ENCODE assay signal across 31 cellular contexts in the genomic region with DNA sequence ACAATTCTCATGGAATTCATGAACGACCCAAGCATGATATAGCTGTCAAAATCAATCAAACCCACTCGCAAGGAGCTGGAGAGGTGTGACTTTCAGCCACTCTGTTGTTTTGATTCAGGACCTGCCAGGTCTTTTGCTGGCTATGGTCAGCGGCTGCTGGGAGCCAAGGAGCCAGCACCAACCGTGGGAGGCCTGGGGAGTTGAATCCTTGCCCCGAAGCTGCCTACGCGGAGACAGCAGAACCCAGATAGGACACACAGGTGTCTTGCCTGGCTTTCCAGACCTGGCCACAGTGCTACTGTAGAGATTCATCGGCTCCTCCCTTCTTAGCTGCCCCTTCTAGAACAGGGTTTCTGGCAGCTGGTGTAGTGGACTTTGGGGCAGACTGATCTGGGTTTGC.
"Had no signal": no experiment of that assay in that cellular context is flagged by ENCODE, and none has a peak within 500 bp of the region (broad histone marks: within the 10 kb centered on the region; RNA-seq: fewer than 3 reads in every experiment).

No MANE protein-coding gene starts in this region.

- ATAC-seq: activated naive CD4-positive, alpha-beta T cell treated with anti-CD3 and anti-CD28 coated beads, Interleukin-2, amount 50 U/mL, for 72 hours; activated T-cell treated with anti-CD3 and anti-CD28 coated beads, Interleukin-2, amount 50 U/mL, for 4 hours; body of pancreas; SK-N-SH treated with all-trans-retinoic acid at 6 μM for 48 hours had no signal

- DNase-seq: activated B cell treated with CpG ODN at 0.5 μM for 24 hours; activated CD4-positive, alpha-beta memory T cell treated with anti-CD3 and anti-CD28 coated beads for 36 hours; activated CD4-positive, alpha-beta T cell treated with anti-CD3 and anti-CD28 coated beads for 4 hours; activated CD4-positive, alpha-beta T cell treated with anti-CD3 and anti-CD28 coated beads, Interleukin-2, amount 50 U/mL, for 1 hour; activated CD4-positive, CD25-positive, alpha-beta regulatory T cell treated with anti-CD3 and anti-CD28 coated beads, Interleukin-2, amount 50 U/mL, for 72 hours; activated CD8-positive, alpha-beta memory T cell treated with anti-CD3 and anti-CD28 coated beads, Interleukin-2, amount 50 U/mL, for 4 hours; activated gamma-delta T cell treated with Interleukin-2 at 50 U/mL for 16 hours; activated naive CD4-positive, alpha-beta T cell treated with anti-CD3 and anti-CD28 coated beads for 36 hours; activated T-cell treated with anti-CD3 and anti-CD28 coated beads for 4 hours; activated T-cell treated with anti-CD3 and anti-CD28 coated beads, Interleukin-2, amount 50 U/mL, for 4 hours; adrenal gland; body of pancreas; Kasumi-1; KG1; MG63; NCI-H1048; NCI-H1436 treated with DMSO at 0.1 percent for 48 hours; NCI-H2029; NCI-H2171; NCI-H510A; NCI-H526; NCI-H748 treated with DMSO at 0.1 percent for 48 hours; NK-92 treated with Interleukin-12 subunit alpha and Interleukin-12 subunit beta, amount 100 ng/mL, for 24 hours; OCI-M1; SIG-M5; SW 1271; T-helper 1 cell; T-helper 2 cell; T-helper 9 cell had no signal
